8 cellular contexts compared by ENCODE assay signal in the genomic region with DNA sequence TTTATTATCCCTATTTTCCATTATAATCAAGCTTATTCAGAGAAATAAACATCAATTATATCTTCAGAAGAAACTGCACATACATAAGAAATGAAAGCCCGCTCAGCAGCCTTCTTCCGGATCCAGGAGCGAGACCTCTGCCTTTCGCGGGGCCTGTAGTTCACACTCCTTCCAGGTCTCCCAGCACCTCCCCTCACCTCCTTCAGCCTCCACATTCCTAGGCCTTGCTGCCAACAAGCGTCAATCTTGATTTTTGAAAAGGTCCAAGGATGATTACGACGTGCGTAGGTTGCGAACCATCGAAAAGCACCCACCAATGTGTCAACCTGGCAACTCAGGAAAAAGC. TPM values are rescaled to one million over a fixed set of nuclear protein-coding genes. Genes with fewer than 3 reads are reported as not detected.
DNase-seq lines count a peak whose midpoint lies in the region; ATAC-seq, FAIRE-seq and TF ChIP-seq lines count a peak whose summit lies in the region.

No MANE protein-coding gene starts in this region.

- H2AFZ ChIP-seq in astrocyte (ENCODE audit: low read depth, low read length) = peak overlapping the region; percentile 50

- no peak for DNase-seq in stimulated activated naive CD8-positive, alpha-beta T cell treated with anti-CD3 and anti-CD28 coated beads, Interleukin-15, Interleukin-2, amounts not matched to agents 100 U/mL and 50 U/mL, for 24 hours
- DNase-seq in astrocyte (ENCODE audit: low read depth) = no peak
- DNase-seq in mesothelial cell of epicardium (ENCODE audit: low spot score in 2 of 2, unreplicated experiment in 2 of 2) = no peak
- DNase-seq in ecto neural progenitor cell (ENCODE audit: low spot score) = no peak
- DNase-seq in NOMO-1 (lab: John Stamatoyannopoulos, UW; ENCODE audit: unreplicated experiment in 2 of 2) = no peak

- no peaks in the 10 kb centered on the region for H3K27me3 ChIP-seq in astrocyte (ENCODE audit: insufficient read depth, low read length)

- no peak overlapping the region for H3K9ac ChIP-seq in astrocyte (ENCODE audit: low read length)

- H3K79me2 ChIP-seq in astrocyte (ENCODE audit: insufficient read depth, low read length) = peaks cover 46% of the 10 kb centered on the region

- peaks cover 38% of the 10 kb centered on the region for H3K4me1 Mint-ChIP-seq in stimulated activated naive CD8-positive, alpha-beta T cell treated with anti-CD3 and anti-CD28 coated beads, Interleukin-15, Interleukin-2, amounts not matched to agents 100 ng/mL and 50 ng/mL, for 24 hours (ENCODE audit: low read depth)
- H3K4me1 Mint-ChIP-seq in astrocyte (ENCODE audit: low read depth, unreplicated experiment) (no peaks in the 10 kb centered on the region), mesothelial cell of epicardium (peaks cover 34% of the 10 kb centered on the region)

- H4K20me1 ChIP-seq in astrocyte (ENCODE audit: insufficient read depth, low read length) = peaks cover 38% of the 10 kb centered on the region

- no peaks in the 10 kb centered on the region for H3K9me3 ChIP-seq in astrocyte (ENCODE audit: insufficient read depth, low read depth, low read length)

- no peak overlapping the region for H3K27ac ChIP-seq in astrocyte (ENCODE audit: low read depth, low read length)

- H3K4me3 ChIP-seq in astrocyte (ENCODE audit: insufficient read depth, low read depth, low read length) = no peak overlapping the region

- H3K36me3 Mint-ChIP-seq in stimulated activated naive CD8-positive, alpha-beta T cell treated with anti-CD3 and anti-CD28 coated beads, Interleukin-15, Interleukin-2, amounts not matched to agents 100 ng/mL and 50 ng/mL, for 24 hours (ENCODE audit: low read depth) = peaks cover 6% of the 10 kb centered on the region
- H3K36me3 Mint-ChIP-seq in astrocyte (ENCODE audit: low read depth, unreplicated experiment) (peaks cover 2% of the 10 kb centered on the region), mesothelial cell of epicardium (no peaks in the 10 kb centered on the region)

- TF ChIP-seq CTCF in astrocyte (IDR thresholded peaks at IDR 0.05; ENCODE audit: insufficient read depth, low read depth, low read length) (no peak), mesothelial cell of epicardium (IDR thresholded peaks at IDR 0.05; ENCODE audit: unreplicated experiment) (no peak)

- FAIRE-seq in astrocyte (lab: Jason Lieb, UNC) = no peak

- no peaks in the 10 kb centered on the region for H3K9me3 Mint-ChIP-seq in stimulated activated naive CD8-positive, alpha-beta T cell treated with anti-CD3 and anti-CD28 coated beads, Interleukin-15, Interleukin-2, amounts not matched to agents 100 ng/mL and 50 ng/mL, for 24 hours
- H3K9me3 Mint-ChIP-seq in astrocyte (ENCODE audit: unreplicated experiment) (no peaks in the 10 kb centered on the region), mesothelial cell of epicardium (no peaks in the 10 kb centered on the region)

- no peaks in the 10 kb centered on the region for H3K36me3 ChIP-seq in astrocyte (ENCODE audit: insufficient read depth, low read length)

- no peak for ATAC-seq in stimulated activated naive CD8-positive, alpha-beta T cell treated with anti-CD3 and anti-CD28 coated beads, Interleukin-15, Interleukin-2, amounts not matched to agents 100 U/mL and 50 U/mL, for 24 hours
- ATAC-seq in GM21717 (IDR thresholded peaks at IDR 0.05; ENCODE audit: unreplicated experiment) = no peak
- ATAC-seq in GM19351 (IDR thresholded peaks at IDR 0.05; ENCODE audit: unreplicated experiment) = no peak

- no peaks in the 10 kb centered on the region for H3K27me3 Mint-ChIP-seq in stimulated activated naive CD8-positive, alpha-beta T cell treated with anti-CD3 and anti-CD28 coated beads, Interleukin-15, Interleukin-2, amounts not matched to agents 100 ng/mL and 50 ng/mL, for 24 hours
- peaks cover 5% of the 10 kb centered on the region for H3K27me3 Mint-ChIP-seq in astrocyte (ENCODE audit: low read depth, unreplicated experiment)
- H3K27me3 Mint-ChIP-seq in mesothelial cell of epicardium (ENCODE audit: low read depth) = no peaks in the 10 kb centered on the region

- peak overlapping the region; percentile 55 for H3K4me2 ChIP-seq in astrocyte (ENCODE audit: low read length)

- H3K4me1 ChIP-seq in astrocyte (ENCODE audit: insufficient read depth, low read length) = peaks cover 7% of the 10 kb centered on the region

- H3K27ac Mint-ChIP-seq in stimulated activated naive CD8-positive, alpha-beta T cell treated with anti-CD3 and anti-CD28 coated beads, Interleukin-15, Interleukin-2, amounts not matched to agents 100 ng/mL and 50 ng/mL, for 24 hours = no peak overlapping the region
- no peak overlapping the region for H3K27ac Mint-ChIP-seq in astrocyte (ENCODE audit: unreplicated experiment)
- peak overlapping the region; percentile 73 for H3K27ac Mint-ChIP-seq in mesothelial cell of epicardium

- peak overlapping the region; percentile 99 for H3K4me3 Mint-ChIP-seq in stimulated activated naive CD8-positive, alpha-beta T cell treated with anti-CD3 and anti-CD28 coated beads, Interleukin-15, Interleukin-2, amounts not matched to agents 100 ng/mL and 50 ng/mL, for 24 hours
- H3K4me3 Mint-ChIP-seq in astrocyte (ENCODE audit: unreplicated experiment) = peak overlapping the region; percentile 99
- peak overlapping the region; percentile 99 for H3K4me3 Mint-ChIP-seq in mesothelial cell of epicardium

RNA-seq across cellular contexts. Expression of a gene that starts 0.4 kb away (rescaled TPM):
- total RNA-seq in astrocyte (47.8 and 50.3 TPM in 2 replicates), mesothelial cell of epicardium (102 to 109 TPM (median 105 TPM) in 3 replicates)
